In genomic region chr4:41072021-41072777, GRCh38 we compare ENCODE assay signal across 14 cellular contexts.
DNase-seq lines count a peak whose midpoint lies in the region; ATAC-seq, FAIRE-seq and TF ChIP-seq lines count a peak whose summit lies in the region.
"Had no signal": no experiment of that assay in that cellular context is flagged by ENCODE, and none has a peak within 500 bp of the region (broad histone marks: within the 10 kb centered on the region; RNA-seq: fewer than 3 reads in every experiment).

No MANE protein-coding gene starts in this region.

- H3K9ac ChIP-seq in keratinocyte (ENCODE audit: control insufficient read depth, extremely low read depth, insufficient read depth, low read length), result no peak overlapping the region

- H3K4me1 ChIP-seq in heart right ventricle (peaks cover 0 to 53% (median 14%) of the 10 kb centered on the region in 9 donors), RWPE2 (ENCODE audit: insufficient read depth, poor library complexity, severe bottlenecking) (peaks cover 5% of the 10 kb centered on the region), keratinocyte (ENCODE audit: control insufficient read depth, extremely low read depth, insufficient read depth, low read length) (peaks cover 9% of the 10 kb centered on the region), thyroid gland (peaks cover 57 to 74% of the 10 kb centered on the region in 2 donors), body of pancreas (no peaks in the 10 kb centered on the region)

- DNase-seq in heart right ventricle (no peak), Right ventricle myocardium inferior (ENCODE audit: missing footprints) (no peak), RWPE2 (ENCODE audit: low spot score) (no peak), keratinocyte (ENCODE audit: low read depth, low spot score) (no peak), thyroid gland (peak; percentile 34 to 37), body of pancreas (no peak), RWPE1 (ENCODE audit: low spot score) (no peak)
- no peak for DNase-seq in activated CD4-positive, alpha-beta T cell treated with anti-CD3 and anti-CD28 coated beads, Interleukin-2, amount 50 U/mL, for 4 hours
- DNase-seq: ACHN, NCI-H187 treated with DMSO at 0.1 percent for 48 hours, right lobe of liver, transverse colon had no signal

- ATAC-seq in heart right ventricle (peak in 5 of 8 donors; percentile 23 to 67 (median 50)), Right ventricle myocardium inferior (no peak), RWPE2 (ENCODE audit: low read depth) (no peak), body of pancreas (no peak)
- ATAC-seq: right lobe of liver had no signal

- no peaks in the 10 kb centered on the region for H3K9me1 ChIP-seq in keratinocyte (ENCODE audit: control insufficient read depth, extremely low read depth, insufficient read depth, low read length)

- no peaks in the 10 kb centered on the region for H4K20me1 ChIP-seq in keratinocyte (ENCODE audit: control insufficient read depth, extremely low read depth, insufficient read depth, low read length)

- H3K79me2 ChIP-seq in keratinocyte (ENCODE audit: control insufficient read depth, insufficient read depth, low read length), result peaks cover 56% of the 10 kb centered on the region

- TF ChIP-seq CTCF in heart right ventricle (IDR thresholded peaks at IDR 0.05), result no peak
- no peak for TF ChIP-seq CTCF in RWPE2 (IDR thresholded peaks at IDR 0.05; ENCODE audit: poor library complexity, severe bottlenecking)
- TF ChIP-seq CTCF in keratinocyte (optimal IDR thresholded peaks at IDR 0.05 in 1 of 3, IDR thresholded peaks at IDR 0.05 in 1 of 3, conservative IDR thresholded peaks at IDR 0.05 in 1 of 3; ENCODE audit: extremely low read depth in 1 of 3, insufficient read depth in 2 of 3, low read length in 3 of 3), result peak in 1 of 3 experiments; percentile 1
- TF ChIP-seq CTCF in thyroid gland (IDR thresholded peaks at IDR 0.05), result no peak
- TF ChIP-seq CTCF in body of pancreas (IDR thresholded peaks at IDR 0.05), result no peak
- no peak for TF ChIP-seq CTCF in RWPE1 (conservative IDR thresholded peaks at IDR 0.05; ENCODE audit: low read depth)

- CTCF ChIA-PET in RWPE1 (lab: Yijun Ruan, JAX), result interaction anchor here (0.7 kb wide), 1 partner anchor 70 kb away, joined by 3 read pairs; no protein-coding TSS in a partner anchor

- no peak overlapping the region for H3K4me3 ChIP-seq in heart right ventricle
- no peak overlapping the region for H3K4me3 ChIP-seq in RWPE2 (ENCODE audit: severe bottlenecking)
- no peak overlapping the region for H3K4me3 ChIP-seq in keratinocyte (ENCODE audit: control insufficient read depth in 2 of 3, extremely low read depth in 1 of 3, insufficient read depth in 2 of 3, low read depth in 1 of 3, low read length in 3 of 3)
- no peak overlapping the region for H3K4me3 ChIP-seq in thyroid gland (replicated peaks in 1 of 3)
- H3K4me3 ChIP-seq in body of pancreas, result no peak overlapping the region
- H3K4me3 ChIP-seq: adrenal gland, right lobe of liver, transverse colon had no signal

- H3K4me2 ChIP-seq in keratinocyte (ENCODE audit: control insufficient read depth, extremely low read depth, insufficient read depth, low read depth, low read length), result no peak overlapping the region

- dilution Hi-C loops in keratinocyte (cut with MboI; ENCODE audit: extremely low pct_ligation_motif_present, low sequenced_read_pairs), result no loop called here

- no peaks in the 10 kb centered on the region for H3K36me3 ChIP-seq in heart right ventricle
- H3K36me3 ChIP-seq in RWPE2 (ENCODE audit: low read depth), result peaks cover 6% of the 10 kb centered on the region; the same call in 1 of the 2 replicates
- peaks cover 0 to 3% of the 10 kb centered on the region in 2 experiments for H3K36me3 ChIP-seq in keratinocyte (ENCODE audit: control insufficient read depth in 2 of 2, extremely low read depth in 1 of 2, insufficient read depth in 2 of 2, low read length in 2 of 2)
- H3K36me3 ChIP-seq in thyroid gland, result no peaks in the 10 kb centered on the region
- no peaks in the 10 kb centered on the region for H3K36me3 ChIP-seq in body of pancreas (replicated peaks in 1 of 2; ENCODE audit: insufficient read depth in 1 of 2, low read depth in 2 of 2)
- H3K36me3 ChIP-seq: adrenal gland, right lobe of liver, transverse colon had no signal

- intact Hi-C loops in heart right ventricle (cut with DNase I), result no loop called here
- intact Hi-C loops in Right ventricle myocardium inferior (cut with DNase I), result no loop called here
- intact Hi-C loops in thyroid gland (cut with DNase I), result no loop called here
- intact Hi-C loops in body of pancreas (cut with DNase I), result no loop called here

- 68 to 72% methylated on average over 7 of the region's 7 CpGs for WGBS in heart right ventricle, 2 donors
- 38 to 44% methylated on average over 7 of the region's 7 CpGs for WGBS in thyroid gland, 2 donors
- WGBS in body of pancreas, 2 donors, result 85 to 88% methylated on average over 7 of the region's 7 CpGs

- FAIRE-seq in keratinocyte (lab: Jason Lieb, UNC), result peak; percentile 43
- FAIRE-seq: endometrium had no signal

- H3K27ac ChIP-seq in heart right ventricle (peak overlapping the region in 3 of 10 donors; percentile 2 to 11 (median 7)), RWPE2 (ENCODE audit: poor library complexity, severe bottlenecking) (peak overlapping the region; percentile 20), keratinocyte (ENCODE audit: control insufficient read depth, insufficient read depth, low read length) (no peak overlapping the region), thyroid gland (peak overlapping the region; percentile 63 to 79 (median 71)), body of pancreas (no peak overlapping the region), RWPE1 (no peak overlapping the region)
- H3K27ac ChIP-seq: adrenal gland, right lobe of liver had no signal

- TF ChIP-seq POLR2A in thyroid gland (IDR thresholded peaks at IDR 0.05) (no peak), body of pancreas (IDR thresholded peaks at IDR 0.05) (no peak)

- H2AFZ ChIP-seq in keratinocyte (ENCODE audit: control insufficient read depth, low read length), result no peak overlapping the region

- H3K27me3 ChIP-seq in heart right ventricle (no peaks in the 10 kb centered on the region), RWPE2 (ENCODE audit: insufficient read depth, poor library complexity, severe bottlenecking) (no peaks in the 10 kb centered on the region), keratinocyte (ENCODE audit: control insufficient read depth, extremely low read depth, insufficient read depth, low read length) (no peaks in the 10 kb centered on the region), thyroid gland (no peaks in the 10 kb centered on the region), body of pancreas (no peaks in the 10 kb centered on the region)
- H3K27me3 ChIP-seq: adrenal gland, right lobe of liver, transverse colon had no signal

- no peaks in the 10 kb centered on the region for H3K9me3 ChIP-seq in heart right ventricle
- H3K9me3 ChIP-seq in RWPE2 (ENCODE audit: severe bottlenecking), result no peaks in the 10 kb centered on the region
- no peaks in the 10 kb centered on the region for H3K9me3 ChIP-seq in keratinocyte (ENCODE audit: control insufficient read depth, low read depth, low read length)
- no peaks in the 10 kb centered on the region for H3K9me3 ChIP-seq in thyroid gland
- H3K9me3 ChIP-seq in body of pancreas, result no peaks in the 10 kb centered on the region
- H3K9me3 ChIP-seq: adrenal gland, right lobe of liver, transverse colon had no signal

- POLR2A ChIA-PET in RWPE1 (lab: Yijun Ruan, JAX; ENCODE audit: low non-redundant PET), result no interaction called here

Comparison
In these comparisons a context has a peak if more than half of its experiments do, and no peak if none do; other contexts are left out.
1. ATAC-seq: peak in heart right ventricle (5 of 8); none in Right ventricle myocardium inferior (single experiment), RWPE2 (single experiment) and body of pancreas (single experiment).
2. DNase-seq: peak in thyroid gland (2 of 2); none in heart right ventricle (0 of 2), Right ventricle myocardium inferior (single experiment), RWPE2 (single experiment), keratinocyte (single experiment), activated CD4-positive, alpha-beta T cell treated with anti-CD3 and anti-CD28 coated beads, Interleukin-2, amount 50 U/mL, for 4 hours (0 of 2), body of pancreas (0 of 4) and RWPE1 (single experiment).
3. H3K27ac ChIP-seq: peak in RWPE2 (single experiment) and thyroid gland (3 of 3); none in keratinocyte (single experiment), body of pancreas (0 of 4) and RWPE1 (single experiment).